Comparison of ENCODE assay signal across 20 cellular contexts in the genomic region with DNA sequence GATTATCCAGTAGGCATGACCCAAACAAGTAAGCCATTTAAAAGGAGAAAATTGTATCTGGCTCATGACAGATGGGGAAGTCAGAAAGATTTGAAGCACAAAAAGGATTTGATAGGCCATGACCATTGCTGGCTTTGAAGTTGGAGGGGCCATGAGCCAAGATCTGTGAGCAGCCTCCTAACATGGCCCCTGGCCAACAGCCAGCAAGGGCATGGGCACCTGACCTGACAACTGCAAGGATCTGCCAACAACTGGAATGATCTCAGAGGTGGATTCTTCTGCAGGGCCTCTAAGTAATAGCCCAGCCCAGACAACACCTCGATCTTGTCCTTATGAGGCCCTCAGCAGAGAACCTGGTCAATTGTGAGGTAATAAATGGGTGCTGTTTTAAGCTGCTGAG.
"Had no signal": no experiment of that assay in that cellular context is flagged by ENCODE, and none has a peak within 500 bp of the region (broad histone marks: within the 10 kb centered on the region; RNA-seq: fewer than 3 reads in every experiment).

No MANE protein-coding gene starts in this region.

- H3K36me3 ChIP-seq: SJSA1 had no signal

- H3K27me3 ChIP-seq: SJSA1 had no signal

- H3K4me3 ChIP-seq: SJSA1, SK-N-MC had no signal

- DNase-seq: KBM-7, NCI-H1092, NCI-H1105 treated with DMSO at 0.1 percent for 48 hours, NCI-H1417 treated with DMSO at 0.1 percent for 48 hours, NCI-H146, NCI-H1694 treated with DMSO at 0.1 percent for 48 hours, NCI-H2029, NCI-H2081 treated with DMSO at 0.1 percent for 48 hours, NCI-H2171, NCI-H226, NCI-H510A, NCI-H524 treated with DMSO at 0.1 percent for 48 hours, NCI-H69, NCI-H774, Right ventricle myocardium superior, RPMI8226, SIG-M5 had no signal

- H3K27ac ChIP-seq: HL-60, SJSA1, SK-N-MC had no signal
